10 cellular contexts compared by ENCODE assay signal in genomic region chr13:44314160-44314559, GRCh38. TPM values are rescaled to one million over a fixed set of nuclear protein-coding genes. Genes with fewer than 3 reads are reported as not detected.
DNase-seq lines count a peak whose midpoint lies in the region; ATAC-seq, FAIRE-seq and TF ChIP-seq lines count a peak whose summit lies in the region.
"Not testable (repeated sequence)": the region's sequence is repeated elsewhere in the genome, so short reads cannot be mapped to it uniquely, and the experiment has no call there.
"Had no signal": no experiment of that assay in that cellular context is flagged by ENCODE, and none has a peak within 500 bp of the region (broad histone marks: within the 10 kb centered on the region; RNA-seq: fewer than 3 reads in every experiment).

No MANE protein-coding gene starts in this region.

- not testable (repeated sequence) for H3K9me2 ChIP-seq in HCT116 (ENCODE audit: insufficient read depth); PC-9 (ENCODE audit: insufficient read depth)

- in situ Hi-C loops in GM12878 (cut with MboI) = not testable (repeated sequence)

- H3K79me2 ChIP-seq in HCT116 (ENCODE audit: insufficient read depth, low read length); PC-9 (ENCODE audit: low read depth); GM12878 (ENCODE audit: control insufficient read depth, insufficient read depth, low read length); endothelial cell of umbilical vein (ENCODE audit: control insufficient read depth, insufficient read depth, low read length): not testable (repeated sequence)

- H2AFZ ChIP-seq in HCT116 (ENCODE audit: low read depth, low read length, poor library complexity, severe bottlenecking); PC-9; GM12878 (ENCODE audit: control insufficient read depth, low read depth, low read length); endothelial cell of umbilical vein (ENCODE audit: low read depth, low read length): not testable (repeated sequence)

- CTCF ChIA-PET in HCT116 (lab: Charles Lee); PC-9 (lab: Charles Lee); GM12878 (lab: Yijun Ruan, JAX); endothelial cell of umbilical vein (lab: Charles Lee): not testable (repeated sequence)

- TF ChIP-seq EP300 in GM12878 (IDR thresholded peaks at IDR 0.05; ENCODE audit: borderline replicate concordance in 1 of 2, control insufficient read depth in 1 of 2, low read depth in 2 of 2, low read length in 2 of 2); stomach (IDR thresholded peaks at IDR 0.05): not testable (repeated sequence)

- DNase-seq in HCT116 (ENCODE audit: low read depth, low spot score); PC-9; GM12878 (ENCODE audit: low read depth, low spot score); endothelial cell of umbilical vein (ENCODE audit: low read depth, low spot score); stomach: not testable (repeated sequence)
- DNase-seq in MV-4-11 (lab: John Stamatoyannopoulos, UW) = peak; percentile 61

- POLR2A ChIA-PET in HCT116 (lab: Charles Lee) = interaction anchor here (0.6 to 7.2 kb wide), 2 partner anchors 121 to 172 kb away, joined by 4 to 83 read pairs; no protein-coding TSS in a partner anchor
- POLR2A ChIA-PET in PC-9 (lab: Charles Lee; ENCODE audit: unreplicated experiment); GM12878 (lab: Charles Lee); endothelial cell of umbilical vein (lab: Charles Lee): not testable (repeated sequence)

- not testable (repeated sequence) for H4K20me1 ChIP-seq in BLaER1; HCT116 (ENCODE audit: insufficient read depth); PC-9 (ENCODE audit: insufficient read depth); GM12878 (ENCODE audit: control insufficient read depth, insufficient read depth); endothelial cell of umbilical vein (replicated peaks; ENCODE audit: control insufficient read depth, extremely low read depth, insufficient read depth, low read length)

- WGBS in GM12878 (ENCODE audit: insufficient coverage, insufficient replicate concordance, low lambda C conversion rate, missing lambda C conversion rate) = 78% methylated on average over 4 of the region's 4 CpGs
- 90 to 96% (median 91%) methylated on average over 4 of the region's 4 CpGs for WGBS in stomach, 5 donors

- not testable (repeated sequence) for H3K9ac ChIP-seq in BLaER1; GM12878 (ENCODE audit: control insufficient read depth, insufficient read depth, low read length); endothelial cell of umbilical vein (replicated peaks; ENCODE audit: extremely low read depth, insufficient read depth, low read length); mucosa of rectum (ENCODE audit: low read depth in 1 of 2, low read length in 2 of 2)
- peak overlapping the region; percentile 68 for H3K9ac ChIP-seq in HCT116 (ENCODE audit: low read length)

- not testable (repeated sequence) for H3K27me3 ChIP-seq in BLaER1; HCT116 (ENCODE audit: insufficient read depth, low read length); PC-9 (ENCODE audit: insufficient read depth, low read depth); GM12878 (replicated peaks in 1 of 2; ENCODE audit: control insufficient read depth in 2 of 2, insufficient read depth in 2 of 2, low read length in 1 of 2); endothelial cell of umbilical vein (ENCODE audit: control insufficient read depth in 2 of 2, insufficient read depth in 2 of 2, low read length in 2 of 2); mucosa of rectum (ENCODE audit: control insufficient read depth in 2 of 2, insufficient read depth in 2 of 2, low read length in 2 of 2); stomach

- BruUV-seq in HCT116 (replicated peaks; lab: Mats Ljungman, UMichigan) = TSS peak; percentile 92
- not testable (repeated sequence) for BruUV-seq in PC-9 (replicated peaks; lab: Mats Ljungman, UMichigan); GM12878 (replicated peaks; lab: Mats Ljungman, UMichigan); endothelial cell of umbilical vein (replicated peaks; lab: Mats Ljungman, UMichigan)

- not testable (repeated sequence) for H3K9me1 ChIP-seq in endothelial cell of umbilical vein (replicated peaks; ENCODE audit: control insufficient read depth, extremely low read depth, insufficient read depth, low read length)

- H3K4me2 ChIP-seq in BLaER1 (peak overlapping the region; percentile 38), HCT116 (ENCODE audit: low read length) (peak overlapping the region; percentile 66), PC-9 (peak overlapping the region; percentile 65), endothelial cell of umbilical vein (ENCODE audit: insufficient read depth, low read length) (peak overlapping the region; percentile 10)
- not testable (repeated sequence) for H3K4me2 ChIP-seq in GM12878 (ENCODE audit: control insufficient read depth, insufficient read depth)

- dilution Hi-C loops in endothelial cell of umbilical vein (cut with MboI; ENCODE audit: extremely low pct_ligation_motif_present, low sequenced_read_pairs) = not testable (repeated sequence)

- ATAC-seq in HCT116 = not testable (repeated sequence)
- ATAC-seq in GM12878 = peak; percentile 34; the same call in 1 of the 3 replicates

- TF ChIP-seq CTCF in HCT116 (IDR thresholded peaks at IDR 0.05 in 2 of 3, conservative IDR thresholded peaks at IDR 0.05 in 1 of 3; ENCODE audit: borderline replicate concordance in 1 of 3, insufficient read depth in 1 of 3, low read depth in 2 of 3, low read length in 2 of 3); PC-9 (conservative IDR thresholded peaks at IDR 0.05); GM12878 (IDR thresholded peaks at IDR 0.05 in 2 of 3, conservative IDR thresholded peaks at IDR 0.05 in 1 of 3; ENCODE audit: control insufficient read depth in 2 of 3, extremely low read depth in 1 of 3, insufficient read depth in 1 of 3, low read depth in 3 of 3, low read length in 3 of 3); endothelial cell of umbilical vein (IDR thresholded peaks at IDR 0.05; ENCODE audit: extremely low read depth in 1 of 2, insufficient read depth in 1 of 2, low read depth in 1 of 2, low read length in 2 of 2); stomach (IDR thresholded peaks at IDR 0.05): not testable (repeated sequence)

- TF ChIP-seq POLR2A in HCT116 (IDR thresholded peaks at IDR 0.05; ENCODE audit: borderline replicate concordance, extremely low read depth, insufficient read depth, insufficient read length); GM12878 (IDR thresholded peaks at IDR 0.05; ENCODE audit: low read depth, low read length); endothelial cell of umbilical vein (IDR thresholded peaks at IDR 0.05; ENCODE audit: low read depth, low read length); stomach (IDR thresholded peaks at IDR 0.05): not testable (repeated sequence)

- not testable (repeated sequence) for H3K9me3 ChIP-seq in BLaER1; HCT116 (ENCODE audit: control insufficient read depth in 1 of 2, insufficient read depth in 1 of 2, low read depth in 1 of 2, low read length in 2 of 2); PC-9 (ENCODE audit: insufficient read depth, low read depth); GM12878 (replicated peaks; ENCODE audit: control insufficient read depth, insufficient read depth, low read length); endothelial cell of umbilical vein (replicated peaks; ENCODE audit: control insufficient read depth, insufficient read depth, low read length); mucosa of rectum (ENCODE audit: control insufficient read depth in 2 of 2, low read length in 2 of 2); stomach

- not testable (repeated sequence) for H3K27ac ChIP-seq in BLaER1; GM12878 (ENCODE audit: control insufficient read depth, insufficient read depth)
- H3K27ac ChIP-seq in HCT116 (ENCODE audit: low read depth, low read length) (peak overlapping the region; percentile 83), PC-9 (peak overlapping the region; percentile 99), endothelial cell of umbilical vein (ENCODE audit: insufficient read depth, low read depth, low read length) (peak overlapping the region; percentile 81), mucosa of rectum (ENCODE audit: low read depth in 2 of 2, low read length in 2 of 2) (peak overlapping the region; percentile 53 to 75), stomach (peak overlapping the region in 4 of 5 donors; percentile 71 to 93 (median 84))

- not testable (repeated sequence) for FAIRE-seq in GM12878 (lab: Jason Lieb, UNC)
- FAIRE-seq in endothelial cell of umbilical vein (lab: Jason Lieb, UNC) = peak; percentile 8

- H3K36me3 ChIP-seq in BLaER1; HCT116 (ENCODE audit: control insufficient read depth in 1 of 2, insufficient read depth in 2 of 2, low read length in 2 of 2); PC-9 (ENCODE audit: low read depth); GM12878 (ENCODE audit: control insufficient read depth in 2 of 2, insufficient read depth in 2 of 2, low read length in 1 of 2); endothelial cell of umbilical vein (ENCODE audit: control insufficient read depth in 2 of 2, extremely low read depth in 1 of 2, insufficient read depth in 2 of 2, low read length in 2 of 2); mucosa of rectum (ENCODE audit: control insufficient read depth in 2 of 2, insufficient read depth in 2 of 2, low read length in 2 of 2); stomach: not testable (repeated sequence)

- TF ChIP-seq RAD21 in HCT116 (IDR thresholded peaks at IDR 0.05; ENCODE audit: low read depth); GM12878 (IDR thresholded peaks at IDR 0.05; ENCODE audit: insufficient read depth, low read depth, low read length): not testable (repeated sequence)

- peaks cover 45% of the 10 kb centered on the region for H3F3A ChIP-seq in PC-9 (ENCODE audit: insufficient read depth, low read depth)

- H3K4me3 ChIP-seq in BLaER1; HCT116 (replicated peaks in 1 of 2; ENCODE audit: low read depth in 1 of 2, low read length in 2 of 2); PC-9; GM12878; endothelial cell of umbilical vein (replicated peaks in 1 of 3; ENCODE audit: insufficient read depth in 1 of 3, low read depth in 1 of 3, low read length in 3 of 3); mucosa of rectum (ENCODE audit: low read length in 2 of 2); stomach: not testable (repeated sequence)

- intact Hi-C loops in HCT116 (cut with micrococcal nuclease); GM12878 (cut with micrococcal nuclease; ENCODE audit: unreplicated experiment); endothelial cell of umbilical vein (cut with micrococcal nuclease); stomach (cut with DNase I; ENCODE audit: low total_unique reads): not testable (repeated sequence)
- intact Hi-C loops in PC-9 (cut with micrococcal nuclease; ENCODE audit: unreplicated experiment) = loop anchor here (5.0 kb wide), 1 partner anchor 172 kb away; no protein-coding TSS in a partner anchor

- SMC1A ChIA-PET in GM12878 (lab: Charles Lee; ENCODE audit: uncharacterized antibody, unreplicated experiment) = not testable (repeated sequence)

- H3K4me1 ChIP-seq in BLaER1 (peaks cover 14% of the 10 kb centered on the region), HCT116 (ENCODE audit: control insufficient read depth in 1 of 2, insufficient read depth in 2 of 2, low read length in 2 of 2) (peaks cover 44 to 72% of the 10 kb centered on the region in 2 experiments), PC-9 (replicated peaks; ENCODE audit: insufficient read depth) (peaks cover 62% of the 10 kb centered on the region), endothelial cell of umbilical vein (ENCODE audit: control insufficient read depth, extremely low read depth, insufficient read depth, low read length) (peaks cover 23% of the 10 kb centered on the region), mucosa of rectum (ENCODE audit: control insufficient read depth in 2 of 2, insufficient read depth in 2 of 2, low read length in 2 of 2) (peaks cover 10 to 27% of the 10 kb centered on the region in 2 donors), stomach (peaks cover 5 to 66% (median 44%) of the 10 kb centered on the region in 4 donors)
- H3K4me1 ChIP-seq in GM12878 (ENCODE audit: control insufficient read depth, insufficient read depth, low read length) = not testable (repeated sequence)

- RAD21 ChIA-PET in HCT116 (lab: Charles Lee; ENCODE audit: low non-redundant PET in 1 of 2, low total read pairs in 2 of 2, uncharacterized antibody in 2 of 2, unreplicated experiment in 2 of 2); GM12878 (lab: Charles Lee; ENCODE audit: unreplicated experiment): not testable (repeated sequence)

RNA-seq across cellular contexts. Expression of gene SERP2, which starts 59.5 kb away (rescaled TPM):
- total RNA-seq in HCT116 (2021; ENCODE audit: unreplicated experiment) (not detected), PC-9 (2021) (0.70 and 0.90 TPM in 2 replicates), GM12878 (2014; rRNA removed) (not detected in 2 replicates), GM12878 (2014; rRNA removed; fragmentation: Illumina TruSeq; extraction: Trizol) (not detected in 2 replicates), GM12878 (2021) (not detected in 2 replicates), endothelial cell of umbilical vein (0.85 TPM in 1 of 2 replicates, not detected in the other), stomach (100 to 1,000 TPM in 1 of 5 donors, 1 to 10 TPM in 3, not detected in 1; 1.0 to 255 (median 4.3) TPM)
- not detected in 2 replicates for polyA plus RNA-seq in HCT116 (2012)
- total RNA-seq in GM12878 (2013; cell fraction: nucleolus; rRNA removed) = not detected in 2 replicates
- polyA plus RNA-seq in GM12878 (2011; ENCODE audit: low read depth) = not detected
- polyA plus RNA-seq in GM12878 (2011; rRNA removed) (not detected in 2 replicates), GM12878 (2014; fragmentation: Illumina TruSeq; extraction: Trizol) (not detected in 2 replicates), GM12878 (2014; fragmentation: Nextera tagmentation; extraction: Ambion mirVana) (not detected), GM12878 (2014; rRNA removed) (not detected in 2 replicates), GM12878 (2016; fragmentation: Nextera tagmentation; extraction: Ambion mirVana) (not detected), endothelial cell of umbilical vein (0.29 and 0.30 TPM in 2 replicates), stomach (10 to 100 TPM in 1 of 3 donors, 1 to 10 TPM in 2; 9.3 to 11.0 (median 9.5) TPM)
- not detected in 2 replicates for polyA plus RNA-seq in GM12878 (2011; cell fraction: cytosol; rRNA removed)
- polyA plus RNA-seq in GM12878 (2011; cell fraction: nucleus; rRNA removed) = not detected in 2 replicates
- polyA plus RNA-seq in GM12878 (2012) = not detected in 2 replicates
- not detected in 2 replicates for polyA minus RNA-seq in GM12878 (2011; rRNA and poly(A)+ RNA removed)
- not detected in 2 replicates for polyA minus RNA-seq in GM12878 (2011; cell fraction: cytosol; rRNA and poly(A)+ RNA removed)
- polyA minus RNA-seq in GM12878 (2011; cell fraction: nucleus; rRNA and poly(A)+ RNA removed) = not detected in 2 replicates
- 0.31 and 0.35 TPM in 2 replicates for polyA plus RNA-seq in endothelial cell of umbilical vein (2011; cell fraction: cytosol; rRNA removed)
- 0.20 and 0.59 TPM in 2 replicates for polyA plus RNA-seq in endothelial cell of umbilical vein (2011; cell fraction: nucleus; rRNA removed)
- polyA plus RNA-seq in endothelial cell of umbilical vein (2012) = 0.54 TPM in 1 of 2 replicates, not detected in the other
- polyA minus RNA-seq in endothelial cell of umbilical vein = 0.72 and 1.2 TPM in 2 replicates
- polyA minus RNA-seq in endothelial cell of umbilical vein (2011; cell fraction: cytosol; rRNA and poly(A)+ RNA removed) = not detected
- 1.8 TPM in 1 of 2 replicates, not detected in the other for polyA minus RNA-seq in endothelial cell of umbilical vein (2011; cell fraction: nucleus; rRNA and poly(A)+ RNA removed)
- total RNA-seq: CD4-positive, CD25-positive, alpha-beta regulatory T cell; HT1080 had no signal
